In the genomic region with DNA sequence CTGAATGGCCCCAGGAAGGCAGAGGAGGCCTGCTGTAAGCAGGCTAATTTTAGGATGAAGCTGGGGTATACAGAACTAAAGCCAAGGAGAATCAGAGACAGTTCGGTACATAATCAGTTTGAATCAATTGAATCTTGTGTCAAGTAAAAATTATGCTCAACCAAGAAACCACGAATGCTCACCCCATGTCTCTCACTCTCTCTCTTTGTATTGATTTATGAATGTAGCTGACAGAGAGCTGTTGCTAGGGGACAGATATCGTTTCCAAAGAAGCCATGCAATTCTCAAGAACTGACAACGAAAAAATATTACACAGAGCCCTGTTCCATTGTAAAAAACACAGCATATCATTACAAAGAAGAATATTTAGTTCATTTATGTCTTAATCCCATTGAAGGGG, we compare ENCODE assay signal across 32 cellular contexts.
"Had no signal": no experiment of that assay in that cellular context is flagged by ENCODE, and none has a peak within 500 bp of the region (broad histone marks: within the 10 kb centered on the region; RNA-seq: fewer than 3 reads in every experiment).

No MANE protein-coding gene starts in this region.

- H3K36me3 ChIP-seq: brain microvascular endothelial cell, WERI-Rb-1 had no signal

- H3K9me3 Mint-ChIP-seq: activated B cell treated with CpG ODN at 0.5 μM for 24 hours; activated T-cell treated with anti-CD3 and anti-CD28 coated beads, Interleukin-2, amount 50 U/mL, for 4 hours; activated T-helper 17 cell treated with anti-CD3 and anti-CD28 coated beads, Interleukin-2, amount 50 U/mL, for 72 hours; central memory CD8-positive, alpha-beta T cell; dendritic cell treated with granulocyte-macrophage colony-stimulating factor and Interleukin-4, amounts not matched to agents 40 ng/mL and 50 ng/mL, for 4 days; T-helper 2 cell treated with Interferon-gamma antibody and Interleukin-4, amounts not matched to agents 5 μg/mL and 100 μg/mL, for 36 hours had no signal

- H3K27ac Mint-ChIP-seq: activated B cell treated with CpG ODN at 0.5 μM for 24 hours; activated CD8-positive, alpha-beta T cell treated with anti-CD3 and anti-CD28 coated beads for 36 hours; activated naive CD8-positive, alpha-beta T cell; activated T-helper 17 cell treated with anti-CD3 and anti-CD28 coated beads, Interleukin-2, amount 50 U/mL, for 72 hours; dendritic cell treated with granulocyte-macrophage colony-stimulating factor and Interleukin-4, amounts not matched to agents 40 ng/mL and 50 ng/mL, for 4 days; endodermal cell; T-helper 2 cell treated with Interferon-gamma antibody and Interleukin-4, amounts not matched to agents 5 μg/mL and 100 μg/mL, for 36 hours had no signal

- ATAC-seq: activated CD4-positive, CD25-positive, alpha-beta regulatory T cell treated with anti-CD3 and anti-CD28 coated beads, Interleukin-2, amount 50 U/mL, for 24 hours; activated CD8-positive, alpha-beta T cell treated with anti-CD3 and anti-CD28 coated beads for 36 hours; activated T-cell treated with anti-CD3 and anti-CD28 coated beads, Interleukin-2, amount 50 U/mL, for 4 hours; activated T-helper 17 cell treated with anti-CD3 and anti-CD28 coated beads, Interleukin-2, amount 50 U/mL, for 72 hours; esophagus mucosa had no signal

- H3K27ac ChIP-seq: brain microvascular endothelial cell, coronary artery, dorsolateral prefrontal cortex, WERI-Rb-1 had no signal

- H3K4me3 ChIP-seq: coronary artery, dorsolateral prefrontal cortex had no signal

- FAIRE-seq: astrocyte, bronchial epithelial cell, frontal cortex had no signal

- H3K4me3 Mint-ChIP-seq: activated B cell treated with CpG ODN at 0.5 μM for 24 hours; activated CD8-positive, alpha-beta T cell treated with anti-CD3 and anti-CD28 coated beads for 36 hours; activated naive CD8-positive, alpha-beta T cell; activated T-cell treated with anti-CD3 and anti-CD28 coated beads, Interleukin-2, amount 50 U/mL, for 4 hours; activated T-helper 17 cell treated with anti-CD3 and anti-CD28 coated beads, Interleukin-2, amount 50 U/mL, for 72 hours; central memory CD8-positive, alpha-beta T cell; dendritic cell treated with granulocyte-macrophage colony-stimulating factor and Interleukin-4, amounts not matched to agents 40 ng/mL and 50 ng/mL, for 4 days; endodermal cell; T-helper 2 cell treated with Interferon-gamma antibody and Interleukin-4, amounts not matched to agents 5 μg/mL and 100 μg/mL, for 36 hours had no signal

- H3K4me1 Mint-ChIP-seq: activated B cell treated with CpG ODN at 0.5 μM for 24 hours; activated T-helper 17 cell treated with anti-CD3 and anti-CD28 coated beads, Interleukin-2, amount 50 U/mL, for 72 hours; central memory CD8-positive, alpha-beta T cell had no signal

- H3K27me3 ChIP-seq: brain microvascular endothelial cell had no signal

- H3K36me3 Mint-ChIP-seq: activated naive CD8-positive, alpha-beta T cell had no signal

- DNase-seq: activated B cell treated with CpG ODN at 0.5 μM for 24 hours; activated CD4-positive, alpha-beta T cell treated with anti-CD3 and anti-CD28 coated beads for 48 hours; activated CD4-positive, alpha-beta T cell treated with anti-CD3 and anti-CD28 coated beads, Interleukin-2, amount 50 U/mL, for 1 hour; activated CD4-positive, alpha-beta T cell treated with anti-CD3 and anti-CD28 coated beads, Interleukin-2, amount 50 U/mL, for 48 hours; activated CD8-positive, alpha-beta memory T cell treated with anti-CD3 and anti-CD28 coated beads for 24 hours; activated CD8-positive, alpha-beta T cell treated with anti-CD3 and anti-CD28 coated beads for 36 hours; activated effector memory CD4-positive, alpha-beta T cell treated with Interleukin-2 at 50 U/mL for 16 hours; activated gamma-delta T cell treated with Interleukin-2 at 50 U/mL for 16 hours; activated naive CD4-positive, alpha-beta T cell treated with anti-CD3 and anti-CD28 coated beads, Interleukin-2, amount 50 U/mL, for 16 hours; activated naive CD4-positive, alpha-beta T cell treated with Interleukin-2 at 50 U/mL for 16 hours; activated T-cell treated with anti-CD3 and anti-CD28 coated beads, Interleukin-2, amount 50 U/mL, for 4 hours; amniotic stem cell; anterior cingulate cortex; brain microvascular endothelial cell; dorsolateral prefrontal cortex; effector memory CD4-positive, alpha-beta T cell; endodermal cell; foreskin fibroblast; head of caudate nucleus; T1000; WERI-Rb-1 had no signal

- H3K27me3 Mint-ChIP-seq: activated B cell treated with CpG ODN at 0.5 μM for 24 hours; activated CD8-positive, alpha-beta T cell treated with anti-CD3 and anti-CD28 coated beads for 36 hours; activated naive CD8-positive, alpha-beta T cell; activated T-helper 17 cell treated with anti-CD3 and anti-CD28 coated beads, Interleukin-2, amount 50 U/mL, for 72 hours; central memory CD8-positive, alpha-beta T cell; dendritic cell treated with granulocyte-macrophage colony-stimulating factor and Interleukin-4, amounts not matched to agents 40 ng/mL and 50 ng/mL, for 4 days had no signal
